In the genomic region with DNA sequence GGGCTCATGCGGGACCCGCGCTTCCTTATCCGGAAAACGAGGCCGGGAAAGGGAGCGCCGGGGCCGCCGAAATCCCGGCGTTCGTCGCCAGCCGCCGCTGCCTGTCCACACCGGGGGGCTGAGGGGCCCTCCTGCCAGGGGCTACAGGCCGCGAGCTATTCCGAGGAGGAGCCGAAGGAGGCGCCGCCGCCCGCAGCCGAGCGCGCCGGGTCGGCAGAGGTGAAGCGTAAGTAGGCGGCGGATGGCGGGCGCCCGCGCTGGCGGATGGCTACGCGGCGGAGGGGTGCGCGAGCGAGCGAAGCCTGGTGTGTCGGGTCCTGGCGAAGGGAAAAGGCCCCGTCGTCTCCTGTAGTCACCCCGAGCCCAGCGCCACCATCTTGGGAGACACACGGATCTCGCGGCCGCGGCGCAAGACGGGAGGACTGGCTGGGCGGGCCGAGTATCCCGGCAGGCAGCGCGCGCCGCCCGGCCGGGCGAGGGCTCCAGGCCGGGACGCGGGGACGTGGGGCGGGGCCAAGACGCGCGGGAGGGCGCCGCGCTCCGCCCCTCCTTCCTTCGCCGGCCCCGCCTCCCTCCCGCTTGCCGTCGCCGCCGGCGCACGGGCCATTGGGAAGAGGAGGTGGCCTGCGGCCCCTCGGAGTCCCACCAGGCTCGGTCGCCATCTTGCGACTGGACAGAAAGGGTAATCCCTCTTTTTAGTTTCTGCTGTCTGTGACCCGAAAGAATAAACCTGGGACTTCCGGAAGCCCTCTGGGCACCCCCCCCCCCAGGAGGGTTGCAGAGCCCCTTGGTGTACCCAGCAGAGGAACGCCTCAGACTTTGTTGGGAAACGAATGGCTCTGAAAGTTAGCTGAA, we compare ENCODE assay signal across 1 cellular context.
TF ChIP-seq lines count a peak whose summit lies in the region.

A gene (minus strand): TSS at position 424 of the 855 bp plus-strand sequence. CDS start 29,917 bp downstream, outside the sequence.

TF ChIP-seq in K562, 482 proteins besides CTCF, POLR2A, EP300 and RAD21 (continued from another document):
- TF ChIP-seq SOX6 (IDR thresholded peaks at IDR 0.05) (0 out of 2 replicates have a peak, but pooled peaks have one; percentile 11), MYBL2 (IDR thresholded peaks at IDR 0.05; ENCODE audit: low read depth) (no peak), MYBL2 (CRISPR knock-in tag; IDR thresholded peaks at IDR 0.05; ENCODE audit: borderline replicate concordance) (no peak), BRD4 (IDR thresholded peaks at IDR 0.05) (peak; percentile 72; the same call in 1 of the 2 replicates), MAZ (CRISPR knock-in tag; conservative IDR thresholded peaks at IDR 0.05 in 1 of 2, IDR thresholded peaks at IDR 0.05 in 1 of 2) (peak; percentile 21 to 57; a peak in 3 of 4 replicates), ZSCAN32 (CRISPR knock-in tag; IDR thresholded peaks at IDR 0.05) (no peak), CXXC5 (CRISPR knock-in tag; IDR thresholded peaks at IDR 0.05) (peak; percentile 85), CBX1 (IDR thresholded peaks at IDR 0.05; ENCODE audit: low read depth) (peak; percentile 61; the same call in 1 of the 2 replicates), HDAC1 (IDR thresholded peaks at IDR 0.05) (0 out of 4 replicates have a peak, but pooled peaks of 1 of the 2 experiments have one; percentile 13), PHF20 (IDR thresholded peaks at IDR 0.05; ENCODE audit: partially characterized antibody) (peak; percentile 34), HNRNPUL1 (IDR thresholded peaks at IDR 0.05; ENCODE audit: low read length) (no peak), CCNT2 (IDR thresholded peaks at IDR 0.05; ENCODE audit: borderline replicate concordance, extremely low read depth, insufficient read length, low read depth, low read length) (peak; percentile 77), ZSCAN29 (IDR thresholded peaks at IDR 0.05) (0 out of 2 replicates have a peak, but pooled peaks have one; percentile 6)
- TF ChIP-seq, protein P1, sequence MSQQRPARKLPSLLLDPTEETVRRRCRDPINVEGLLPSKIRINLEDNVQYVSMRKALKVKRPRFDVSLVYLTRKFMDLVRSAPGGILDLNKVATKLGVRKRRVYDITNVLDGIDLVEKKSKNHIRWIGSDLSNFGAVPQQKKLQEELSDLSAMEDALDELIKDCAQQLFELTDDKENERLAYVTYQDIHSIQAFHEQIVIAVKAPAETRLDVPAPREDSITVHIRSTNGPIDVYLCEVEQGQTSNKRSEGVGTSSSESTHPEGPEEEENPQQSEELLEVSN (IDR thresholded peaks at IDR 0.05; ENCODE audit: borderline replicate concordance in 1 of 2, extremely low read depth in 1 of 2, insufficient read depth in 1 of 2, insufficient read length in 1 of 2, low read depth in 1 of 2, low read length in 1 of 2, poor library complexity in 1 of 2, severe bottlenecking in 1 of 2): peak; percentile 24 to 86
